ENCODE assay signal across 1 cellular context in genomic region chrX:41722220-41722619, GRCh38.
TF ChIP-seq lines count a peak whose summit lies in the region.

No MANE protein-coding gene starts in this region.

TF ChIP-seq in GM12878, 131 proteins besides CTCF, POLR2A, EP300 and RAD21:
- TF ChIP-seq YY1 (IDR thresholded peaks at IDR 0.05; ENCODE audit: low read depth, low read length) (0 out of 2 replicates have a peak, but pooled peaks have one; percentile 57), ETV6 (conservative IDR thresholded peaks at IDR 0.05 in 1 of 2, IDR thresholded peaks at IDR 0.05 in 1 of 2; ENCODE audit: borderline replicate concordance in 1 of 2, low read depth in 1 of 2) (no peak), RELB (IDR thresholded peaks at IDR 0.05; ENCODE audit: low read depth) (no peak), SIN3A (IDR thresholded peaks at IDR 0.05; ENCODE audit: low read depth, low read length) (no peak)
TF ChIP-seq in GM12878: peak in this region for 1.
